25 cellular contexts compared by ENCODE assay signal in genomic region chr4:13876940-13877339, GRCh38.
A peak's percentile ranks its signal among the peaks of the same experiment; 100 is the strongest.
DNase-seq lines count a peak whose midpoint lies in the region; ATAC-seq and TF ChIP-seq lines count a peak whose summit lies in the region.
"Had no signal": no experiment of that assay in that cellular context is flagged by ENCODE, and none has a peak within 500 bp of the region (broad histone marks: within the 10 kb centered on the region; RNA-seq: fewer than 3 reads in every experiment).

No MANE protein-coding gene starts in this region.

- no peaks in the 10 kb centered on the region for H3K79me2 ChIP-seq in hepatocyte

- peak overlapping the region; percentile 81; the same call in 1 of the 2 replicates for H3K27ac ChIP-seq in SK-N-MC
- H3K27ac ChIP-seq in hepatocyte = peak overlapping the region; percentile 53
- H3K27ac ChIP-seq: A549; BLaER1 treated with 17β-estradiol and CSF1 and Interleukin-3, amounts not matched to agents 10 nM and 100 nM; GM23248 had no signal

- 48% methylated on average over 7 of the region's 7 CpGs for WGBS in hepatocyte (ENCODE audit: low lambda C conversion rate, missing lambda C conversion rate)

- no peak overlapping the region for H3K4me3 Mint-ChIP-seq in nephron
- no peak overlapping the region for H3K4me3 Mint-ChIP-seq in endothelial cell (ENCODE audit: unreplicated experiment)
- H3K4me3 Mint-ChIP-seq: CD14-positive monocyte; CD4-positive, alpha-beta T cell; CD8-positive, alpha-beta memory T cell; H9 had no signal

- no peak overlapping the region for H3K9ac ChIP-seq in SK-N-MC (ENCODE audit: insufficient read length)
- H3K9ac ChIP-seq: BLaER1 treated with 17β-estradiol and CSF1 and Interleukin-3, amounts not matched to agents 10 nM and 100 nM; GM23248 had no signal

- no peaks in the 10 kb centered on the region for H3K36me3 Mint-ChIP-seq in nephron (ENCODE audit: low read depth)
- H3K36me3 Mint-ChIP-seq in endothelial cell (ENCODE audit: low read depth, unreplicated experiment) = no peaks in the 10 kb centered on the region
- H3K36me3 Mint-ChIP-seq: CD14-positive monocyte; CD8-positive, alpha-beta memory T cell had no signal

- H3K9me3 Mint-ChIP-seq in nephron (no peaks in the 10 kb centered on the region), endothelial cell (ENCODE audit: unreplicated experiment) (no peaks in the 10 kb centered on the region)
- H3K9me3 Mint-ChIP-seq: H9 had no signal

- DNase-seq in SK-N-MC (ENCODE audit: low read depth, low spot score) (no peak), hepatocyte (ENCODE audit: low spot score) (no peak), left lobe of liver (ENCODE audit: low spot score) (no peak), endothelial cell (ENCODE audit: low spot score) (no peak), T1000 (lab: John Stamatoyannopoulos, UW) (no peak)
- DNase-seq: 8988T; ACHN; AML-193; BE2C; CD4-positive, alpha-beta T cell; CD8-positive, alpha-beta memory T cell; DMS 273 treated with DMSO at 0.1 percent for 48 hours; DMS79; EL; GDM1; GM23248; H9 had no signal

- peak; percentile 92 for ATAC-seq in left lobe of liver
- ATAC-seq in GM21717 (IDR thresholded peaks at IDR 0.05; ENCODE audit: unreplicated experiment) = no peak
- no peak for ATAC-seq in HG03442 (IDR thresholded peaks at IDR 0.05; ENCODE audit: unreplicated experiment)
- ATAC-seq: A549, GM12878, HCT116 had no signal

- no peaks in the 10 kb centered on the region for H3K9me2 ChIP-seq in hepatocyte (replicated peaks; ENCODE audit: insufficient read depth)

- no peaks in the 10 kb centered on the region for H3K36me3 ChIP-seq in SK-N-MC (ENCODE audit: insufficient read depth, low read length)
- no peaks in the 10 kb centered on the region for H3K36me3 ChIP-seq in hepatocyte (replicated peaks; ENCODE audit: insufficient read depth, low read depth)
- H3K36me3 ChIP-seq: BE2C; BLaER1 treated with 17β-estradiol and CSF1 and Interleukin-3, amounts not matched to agents 10 nM and 100 nM had no signal

- no peak for TF ChIP-seq CTCF in hepatocyte (IDR thresholded peaks at IDR 0.05; ENCODE audit: poor library complexity)
- TF ChIP-seq CTCF in nephron (IDR thresholded peaks at IDR 0.05; ENCODE audit: unreplicated experiment in 3 of 3) = no peak
- no peak for TF ChIP-seq CTCF in endothelial cell (IDR thresholded peaks at IDR 0.05; ENCODE audit: unreplicated experiment)

- H3K4me3 ChIP-seq in SK-N-MC (no peak overlapping the region), hepatocyte (no peak overlapping the region)
- H3K4me3 ChIP-seq: A549; BLaER1 treated with 17β-estradiol and CSF1 and Interleukin-3, amounts not matched to agents 10 nM and 100 nM; GM12878; GM23248 had no signal

- H3K9me3 ChIP-seq in SK-N-MC (ENCODE audit: low read depth, low read length) (no peaks in the 10 kb centered on the region), hepatocyte (ENCODE audit: low read depth) (no peaks in the 10 kb centered on the region)
- H3K9me3 ChIP-seq: A549; BLaER1 treated with 17β-estradiol and CSF1 and Interleukin-3, amounts not matched to agents 10 nM and 100 nM had no signal

- no peak overlapping the region for H2AFZ ChIP-seq in hepatocyte
- H2AFZ ChIP-seq: GM23248 had no signal

- peak overlapping the region; percentile 63 to 89 (median 79) for H3K27ac Mint-ChIP-seq in nephron
- no peak overlapping the region for H3K27ac Mint-ChIP-seq in endothelial cell (ENCODE audit: unreplicated experiment)
- H3K27ac Mint-ChIP-seq: CD14-positive monocyte; CD4-positive, alpha-beta T cell; CD8-positive, alpha-beta memory T cell; H9 had no signal

- H3K27me3 Mint-ChIP-seq in nephron (ENCODE audit: low read depth) = no peaks in the 10 kb centered on the region
- H3K27me3 Mint-ChIP-seq in endothelial cell (ENCODE audit: unreplicated experiment) = peaks cover 3% of the 10 kb centered on the region
- H3K27me3 Mint-ChIP-seq: CD4-positive, alpha-beta T cell; CD8-positive, alpha-beta memory T cell had no signal

- H4K20me1 ChIP-seq in hepatocyte (ENCODE audit: insufficient read depth, poor library complexity, severe bottlenecking) = no peaks in the 10 kb centered on the region
- H4K20me1 ChIP-seq: BLaER1 treated with 17β-estradiol and CSF1 and Interleukin-3, amounts not matched to agents 10 nM and 100 nM had no signal

- H3K4me2 ChIP-seq in hepatocyte = peak overlapping the region; percentile 56
- H3K4me2 ChIP-seq: A549; BLaER1 treated with 17β-estradiol and CSF1 and Interleukin-3, amounts not matched to agents 10 nM and 100 nM had no signal

- H3K27me3 ChIP-seq in hepatocyte = no peaks in the 10 kb centered on the region
- H3K27me3 ChIP-seq: BE2C; BLaER1 treated with 17β-estradiol and CSF1 and Interleukin-3, amounts not matched to agents 10 nM and 100 nM had no signal

- peaks cover 17% of the 10 kb centered on the region for H3K4me1 ChIP-seq in hepatocyte (ENCODE audit: insufficient read depth)
- H3K4me1 ChIP-seq: BE2C; BLaER1 treated with 17β-estradiol and CSF1 and Interleukin-3, amounts not matched to agents 10 nM and 100 nM had no signal

- no peaks in the 10 kb centered on the region for H3K4me1 Mint-ChIP-seq in nephron
- peaks cover 8% of the 10 kb centered on the region for H3K4me1 Mint-ChIP-seq in endothelial cell (ENCODE audit: unreplicated experiment)
- H3K4me1 Mint-ChIP-seq: CD14-positive monocyte; CD8-positive, alpha-beta memory T cell; H9 had no signal
